In the genomic region with DNA sequence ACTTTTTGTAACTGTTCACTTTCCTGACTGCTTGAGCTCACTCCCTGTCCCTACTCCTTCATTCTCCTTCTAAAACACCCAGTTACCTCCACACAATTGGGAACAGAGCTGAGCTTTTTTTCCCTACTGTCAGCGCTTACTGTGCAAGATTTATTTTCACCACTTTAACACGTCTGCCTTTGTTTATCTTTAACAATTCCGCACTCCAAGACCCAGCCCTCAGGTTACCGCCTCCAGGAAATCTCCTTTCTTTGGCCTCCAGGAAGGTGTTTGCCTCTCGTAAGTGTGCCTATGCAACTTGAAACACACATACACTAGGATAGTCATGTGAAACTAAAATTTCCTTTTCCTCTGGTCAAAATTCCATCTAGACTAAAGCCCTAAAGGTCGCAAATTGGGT, we compare ENCODE assay signal across 1 cellular context.
TF ChIP-seq lines count a peak whose summit lies in the region.

No MANE protein-coding gene starts in this region.

TF ChIP-seq in HCT116, 20 proteins besides CTCF, POLR2A, EP300 and RAD21:
- TF ChIP-seq, protein P1, sequence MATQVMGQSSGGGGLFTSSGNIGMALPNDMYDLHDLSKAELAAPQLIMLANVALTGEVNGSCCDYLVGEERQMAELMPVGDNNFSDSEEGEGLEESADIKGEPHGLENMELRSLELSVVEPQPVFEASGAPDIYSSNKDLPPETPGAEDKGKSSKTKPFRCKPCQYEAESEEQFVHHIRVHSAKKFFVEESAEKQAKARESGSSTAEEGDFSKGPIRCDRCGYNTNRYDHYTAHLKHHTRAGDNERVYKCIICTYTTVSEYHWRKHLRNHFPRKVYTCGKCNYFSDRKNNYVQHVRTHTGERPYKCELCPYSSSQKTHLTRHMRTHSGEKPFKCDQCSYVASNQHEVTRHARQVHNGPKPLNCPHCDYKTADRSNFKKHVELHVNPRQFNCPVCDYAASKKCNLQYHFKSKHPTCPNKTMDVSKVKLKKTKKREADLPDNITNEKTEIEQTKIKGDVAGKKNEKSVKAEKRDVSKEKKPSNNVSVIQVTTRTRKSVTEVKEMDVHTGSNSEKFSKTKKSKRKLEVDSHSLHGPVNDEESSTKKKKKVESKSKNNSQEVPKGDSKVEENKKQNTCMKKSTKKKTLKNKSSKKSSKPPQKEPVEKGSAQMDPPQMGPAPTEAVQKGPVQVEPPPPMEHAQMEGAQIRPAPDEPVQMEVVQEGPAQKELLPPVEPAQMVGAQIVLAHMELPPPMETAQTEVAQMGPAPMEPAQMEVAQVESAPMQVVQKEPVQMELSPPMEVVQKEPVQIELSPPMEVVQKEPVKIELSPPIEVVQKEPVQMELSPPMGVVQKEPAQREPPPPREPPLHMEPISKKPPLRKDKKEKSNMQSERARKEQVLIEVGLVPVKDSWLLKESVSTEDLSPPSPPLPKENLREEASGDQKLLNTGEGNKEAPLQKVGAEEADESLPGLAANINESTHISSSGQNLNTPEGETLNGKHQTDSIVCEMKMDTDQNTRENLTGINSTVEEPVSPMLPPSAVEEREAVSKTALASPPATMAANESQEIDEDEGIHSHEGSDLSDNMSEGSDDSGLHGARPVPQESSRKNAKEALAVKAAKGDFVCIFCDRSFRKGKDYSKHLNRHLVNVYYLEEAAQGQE (IDR thresholded peaks at IDR 0.05; ENCODE audit: low read depth): no peak
- TF ChIP-seq FOSL1 (IDR thresholded peaks at IDR 0.05; ENCODE audit: low read depth): no peak
- TF ChIP-seq SP1 (IDR thresholded peaks at IDR 0.05; ENCODE audit: low read depth): 0 out of 2 replicates have a peak, but pooled peaks have one; percentile 6
